In the genomic region with DNA sequence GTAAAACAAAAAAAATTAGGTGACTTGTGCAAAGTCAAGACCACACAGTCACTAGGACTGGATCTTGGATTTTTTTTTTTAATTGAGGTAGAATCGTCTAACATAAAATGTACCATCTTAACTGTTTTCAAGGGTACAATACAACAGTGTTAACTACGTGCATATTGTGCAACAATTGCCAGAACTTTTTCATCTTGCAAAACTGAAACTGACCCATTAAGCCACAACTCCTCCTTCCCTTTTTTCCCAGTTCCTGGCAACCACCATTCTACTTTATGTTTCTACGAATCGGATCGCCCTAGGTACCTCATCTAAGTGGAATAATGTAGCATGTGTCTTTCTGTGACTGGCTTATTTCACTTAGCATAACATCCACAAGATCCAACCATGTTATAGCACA, we compare ENCODE assay signal across 19 cellular contexts. TPM values are rescaled to one million over a fixed set of nuclear protein-coding genes. Genes with fewer than 3 reads are reported as not detected.
DNase-seq lines count a peak whose midpoint lies in the region; ATAC-seq, FAIRE-seq and TF ChIP-seq lines count a peak whose summit lies in the region.
"Had no signal": no experiment of that assay in that cellular context is flagged by ENCODE, and none has a peak within 500 bp of the region (broad histone marks: within the 10 kb centered on the region; RNA-seq: fewer than 3 reads in every experiment).

No MANE protein-coding gene starts in this region.

- no peak overlapping the region for H2BK5ac ChIP-seq in IMR-90 (ENCODE audit: low read depth, low read length, poor library complexity, severe bottlenecking)

- TF ChIP-seq CTCF in IMR-90 (conservative IDR thresholded peaks at IDR 0.05; ENCODE audit: low read depth, low read length) (no peak), K562 (IDR thresholded peaks at IDR 0.05 in 2 of 3, conservative IDR thresholded peaks at IDR 0.05 in 1 of 3; ENCODE audit: insufficient read depth in 2 of 3, low read depth in 1 of 3, low read length in 3 of 3) (no peak), neutrophil (IDR thresholded peaks at IDR 0.05) (no peak)

- intact Hi-C loops in IMR-90 (cut with micrococcal nuclease), result no loop called here
- intact Hi-C loops in K562 (cut with micrococcal nuclease), result no loop called here

- H3K18ac ChIP-seq in IMR-90 (ENCODE audit: low read depth, low read length), result no peak overlapping the region

- no peak for TF ChIP-seq RAD21 in IMR-90 (IDR thresholded peaks at IDR 0.05; ENCODE audit: low read length)
- TF ChIP-seq RAD21 in K562 (CRISPR knock-in tag; conservative IDR thresholded peaks at IDR 0.05 in 1 of 2, IDR thresholded peaks at IDR 0.05 in 1 of 2), result no peak

- no peak overlapping the region for H2AK9ac ChIP-seq in IMR-90 (replicated peaks; ENCODE audit: low read depth, low read length, poor library complexity)

- no peak overlapping the region for H4K5ac ChIP-seq in IMR-90 (ENCODE audit: low read depth, low read length)

- no peak overlapping the region for H3K23ac ChIP-seq in IMR-90 (ENCODE audit: low read depth, low read length)

- H2BK15ac ChIP-seq in IMR-90 (ENCODE audit: low read depth, low read length), result no peak overlapping the region

- no peak overlapping the region for H3K9ac ChIP-seq in IMR-90 (ENCODE audit: low read depth, low read length)
- no peak overlapping the region for H3K9ac ChIP-seq in K562 (ENCODE audit: insufficient read depth in 1 of 2, low read depth in 2 of 2, low read length in 2 of 2)
- H3K9ac ChIP-seq: BLaER1 had no signal

- FAIRE-seq in K562 (lab: Jason Lieb, UNC), result no peak

- no peak for TF ChIP-seq EP300 in K562 (IDR thresholded peaks at IDR 0.05; ENCODE audit: low read length)

- H3K4me1 ChIP-seq in IMR-90 (ENCODE audit: control insufficient read depth, insufficient read depth, low read length) (peaks cover 13% of the 10 kb centered on the region), K562 (replicated peaks in 1 of 2; ENCODE audit: control insufficient read depth in 2 of 2, insufficient read depth in 2 of 2, low read length in 2 of 2) (peaks cover 0 to 4% of the 10 kb centered on the region in 2 experiments; a peak in 3 of 5 replicates), neutrophil (ENCODE audit: control insufficient read depth in 1 of 2, insufficient read depth in 1 of 2, low read depth in 1 of 2, low read length in 1 of 2) (peaks cover 43 to 44% of the 10 kb centered on the region in 2 experiments)

- H2AK5ac ChIP-seq in IMR-90 (ENCODE audit: low read depth, low read length), result no peak overlapping the region

- H3K79me2 ChIP-seq in K562 (ENCODE audit: control insufficient read depth, insufficient read depth, low read length), result no peaks in the 10 kb centered on the region

- in situ Hi-C loops in IMR-90 (cut with MboI; ENCODE audit: low sequenced_read_pairs) (no loop called here), K562 (cut with MboI) (no loop called here)

- H3K9me1 ChIP-seq in IMR-90 (ENCODE audit: insufficient read depth, low read length) (0 out of 2 replicates have a peak, but pooled peaks cover 8% of the 10 kb centered on the region), K562 (ENCODE audit: control insufficient read depth, insufficient read depth, low read length) (no peaks in the 10 kb centered on the region)

- dilution Hi-C loops in IMR-90 (cut with HindIII; ENCODE audit: low sequenced_read_pairs, unreplicated experiment), result no loop called here

- BruUV-seq in IMR-90 (replicated peaks; lab: Mats Ljungman, UMichigan), result no TSS peak
- no TSS peak for BruUV-seq in K562 (replicated peaks; lab: Mats Ljungman, UMichigan)

- H3K4ac ChIP-seq in IMR-90 (ENCODE audit: low read depth, low read length), result no peak overlapping the region

- H3K79me1 ChIP-seq in IMR-90 (ENCODE audit: low read depth in 1 of 2, low read length in 2 of 2), result no peaks in the 10 kb centered on the region

- DNase-seq in IMR-90, result no peak
- peak; percentile 76 for DNase-seq in NOMO-1 treated with DMSO at 0.1 percent for 48 hours (lab: John Stamatoyannopoulos, UW; ENCODE audit: unreplicated experiment)
- DNase-seq in K562 (ENCODE audit: extremely low read depth in 1 of 4, low spot score in 3 of 4), result no peak
- DNase-seq in stimulated activated CD4-positive, alpha-beta T cell treated with anti-CD3 and anti-CD28 coated beads, Interleukin-15, amount 100 ng/mL, for 24 hours, result no peak
- DNase-seq in activated naive CD4-positive, alpha-beta T cell treated with anti-CD3 and anti-CD28 coated beads, Interleukin-2, amount 50 U/mL, for 16 hours, result no peak
- DNase-seq: COR-L47, DMS153, EL, Karpas-422, MM.1S, NCI-H1436, NCI-H2081, NCI-H524, SHP77 treated with DMSO at 0.1 percent for 48 hours, SW 1271 had no signal

- CTCF ChIA-PET in IMR-90 (lab: Yijun Ruan, JAX), result no interaction called here
- CTCF ChIA-PET in K562 (lab: Yijun Ruan, JAX; ENCODE audit: low intra/inter-chr PET ratio), result no interaction called here

- H2BK20ac ChIP-seq in IMR-90 (ENCODE audit: low read depth, low read length), result no peak overlapping the region

- H3K56ac ChIP-seq in IMR-90 (ENCODE audit: extremely low read depth, insufficient read depth, low read length), result no peak overlapping the region

- H3K36me3 ChIP-seq in IMR-90 (ENCODE audit: control insufficient read depth, insufficient read depth, low read length) (no peaks in the 10 kb centered on the region), K562 (ENCODE audit: control insufficient read depth, insufficient read depth, low read length) (no peaks in the 10 kb centered on the region), neutrophil (no peaks in the 10 kb centered on the region)
- H3K36me3 ChIP-seq: BLaER1 had no signal

- H4K91ac ChIP-seq in IMR-90 (ENCODE audit: insufficient read depth, low read depth, low read length), result no peak overlapping the region

- ATAC-seq in IMR-90 (ENCODE audit: low read depth) (no peak), K562 (no peak), GM19023 (IDR thresholded peaks at IDR 0.05; ENCODE audit: unreplicated experiment) (no peak)
- ATAC-seq: Panc1 had no signal

- H2AFZ ChIP-seq in IMR-90 (replicated peaks; ENCODE audit: low read length, poor library complexity) (no peak overlapping the region), K562 (ENCODE audit: low read depth, low read length) (no peak overlapping the region)

- H4K8ac ChIP-seq in IMR-90 (ENCODE audit: low read depth in 2 of 2, low read length in 2 of 2), result no peak overlapping the region

- H3K4me3 ChIP-seq in IMR-90 (ENCODE audit: insufficient read depth, low read depth, low read length), result no peak overlapping the region
- H3K4me3 ChIP-seq in K562, result no peak overlapping the region
- H3K4me3 ChIP-seq in neutrophil (ENCODE audit: low read depth in 1 of 2, low read length in 1 of 2), result no peak overlapping the region
- H3K4me3 ChIP-seq: BLaER1 had no signal

- TF ChIP-seq POLR2A in IMR-90 (IDR thresholded peaks at IDR 0.05; ENCODE audit: low read depth, low read length) (no peak), K562 (conservative IDR thresholded peaks at IDR 0.05) (no peak)

- H3K4me2 ChIP-seq in IMR-90 (ENCODE audit: low read depth, low read length), result no peak overlapping the region
- no peak overlapping the region for H3K4me2 ChIP-seq in K562 (ENCODE audit: insufficient read depth, low read length)
- H3K4me2 ChIP-seq: BLaER1 had no signal

- no peaks in the 10 kb centered on the region for H3K27me3 ChIP-seq in IMR-90 (ENCODE audit: control insufficient read depth, insufficient read depth, low read length)
- H3K27me3 ChIP-seq in K562 (ENCODE audit: control insufficient read depth in 2 of 2, insufficient read depth in 2 of 2, low read length in 2 of 2), result no peaks in the 10 kb centered on the region
- H3K27me3 ChIP-seq in neutrophil, result no peaks in the 10 kb centered on the region
- H3K27me3 ChIP-seq: BLaER1 had no signal

- no peak overlapping the region for H3K14ac ChIP-seq in IMR-90 (replicated peaks; ENCODE audit: low read depth, low read length)

- POLR2A ChIA-PET in IMR-90 (lab: Charles Lee; ENCODE audit: unreplicated experiment), result no interaction called here
- POLR2A ChIA-PET in K562 (lab: Yijun Ruan, JAX), result interaction anchor here (1.1 kb wide), 1 partner anchor 12 kb away, joined by 5 read pairs; no protein-coding TSS in a partner anchor

- H3K27ac ChIP-seq in IMR-90 (ENCODE audit: insufficient read depth, low read length) (no peak overlapping the region), K562 (ENCODE audit: extremely low read depth, low read depth, low read length) (no peak overlapping the region), neutrophil (peak overlapping the region; percentile 29)
- H3K27ac ChIP-seq: BLaER1 had no signal

- H3K9me3 ChIP-seq in IMR-90 (ENCODE audit: control insufficient read depth, insufficient read depth, low read length) (no peaks in the 10 kb centered on the region), K562 (replicated peaks; ENCODE audit: control insufficient read depth, insufficient read depth, low read depth, low read length) (no peaks in the 10 kb centered on the region), neutrophil (no peaks in the 10 kb centered on the region)
- H3K9me3 ChIP-seq: BLaER1 had no signal

- no CpG with 5 or more reads among the region's 5 CpGs for WGBS in IMR-90 (ENCODE audit: extremely low coverage in 2 of 2, insufficient read length in 1 of 2), 2 experiments
- WGBS in K562 (ENCODE audit: insufficient coverage, low coverage, missing lambda C conversion rate), result 38% methylated on average over 5 of the region's 5 CpGs

- H2BK120ac ChIP-seq in IMR-90 (ENCODE audit: low read depth, low read length), result no peak overlapping the region

- H4K20me1 ChIP-seq in IMR-90 (ENCODE audit: insufficient read depth, low read length) (no peaks in the 10 kb centered on the region), K562 (replicated peaks; ENCODE audit: control insufficient read depth, insufficient read depth, low read length) (no peaks in the 10 kb centered on the region)
- H4K20me1 ChIP-seq: BLaER1 had no signal

RNA-seq across cellular contexts. Expression of gene POMP, which starts 37.5 kb away (rescaled TPM):
- total RNA-seq in IMR-90 (2012; rRNA removed), result 60.2 and 117 TPM in 2 replicates
- polyA plus RNA-seq in IMR-90 (2012; rRNA removed), result 54.0 and 68.4 TPM in 2 replicates
- polyA plus RNA-seq in IMR-90 (2012; cell fraction: cytosol; rRNA removed), result 8.4 and 14.3 TPM in 2 replicates
- 1.6 and 18.6 TPM in 2 replicates for polyA plus RNA-seq in IMR-90 (2012; cell fraction: nucleus; rRNA removed; ENCODE audit: low replicate concordance)
- 3.7 and 7.5 TPM in 2 replicates for total RNA-seq in K562 (2011; cell fraction: chromatin; rRNA removed; ENCODE audit: low replicate concordance)
- 5.0 and 5.7 TPM in 2 replicates for total RNA-seq in K562 (2011; cell fraction: nucleolus; rRNA removed)
- total RNA-seq in K562 (2011; cell fraction: nucleoplasm; rRNA removed), result 9.3 and 10.8 TPM in 2 replicates
- total RNA-seq in K562 (2014; rRNA removed), result 69.2 and 75.2 TPM in 2 replicates
- 143 and 170 TPM in 2 replicates for total RNA-seq in K562 (2014; rRNA removed; fragmentation: Illumina TruSeq; extraction: Trizol)
- 117 and 127 TPM in 2 replicates for total RNA-seq in K562 (2015; rRNA removed; fragmentation: Illumina TruSeq; extraction: Trizol)
- 116 and 120 TPM in 2 replicates for total RNA-seq in K562 (2021)
- 74.5 and 114 TPM in 2 replicates for polyA plus RNA-seq in K562 (2011; rRNA removed)
- polyA plus RNA-seq in K562 (2011; cell fraction: cytosol; rRNA removed), result 13.9 and 38.6 TPM in 2 replicates
- 11.1 and 18.2 TPM in 2 replicates for polyA plus RNA-seq in K562 (2011; cell fraction: nucleus; rRNA removed)
- polyA plus RNA-seq in K562 (2012), result 122 and 246 TPM in 2 replicates
- 117 and 126 TPM in 2 replicates for polyA plus RNA-seq in K562 (2014; fragmentation: Illumina TruSeq; extraction: Trizol)
- 100 to 1,000 TPM; 506 to 647 TPM for polyA plus RNA-seq in K562 (2014; fragmentation: Nextera tagmentation; extraction: Ambion mirVana)
- polyA plus RNA-seq in K562 (2014; rRNA removed), result 118 and 126 TPM in 2 replicates
- 118 and 135 TPM in 2 replicates for polyA minus RNA-seq in K562 (2011; rRNA and poly(A)+ RNA removed)
- polyA minus RNA-seq in K562 (2011; cell fraction: cytosol; rRNA and poly(A)+ RNA removed), result 27.0 and 34.8 TPM in 2 replicates
- polyA minus RNA-seq in K562 (2011; cell fraction: nucleus; rRNA and poly(A)+ RNA removed), result 5.5 and 15.0 TPM in 2 replicates
